Comparison of ENCODE assay signal across 19 cellular contexts in the genomic region with DNA sequence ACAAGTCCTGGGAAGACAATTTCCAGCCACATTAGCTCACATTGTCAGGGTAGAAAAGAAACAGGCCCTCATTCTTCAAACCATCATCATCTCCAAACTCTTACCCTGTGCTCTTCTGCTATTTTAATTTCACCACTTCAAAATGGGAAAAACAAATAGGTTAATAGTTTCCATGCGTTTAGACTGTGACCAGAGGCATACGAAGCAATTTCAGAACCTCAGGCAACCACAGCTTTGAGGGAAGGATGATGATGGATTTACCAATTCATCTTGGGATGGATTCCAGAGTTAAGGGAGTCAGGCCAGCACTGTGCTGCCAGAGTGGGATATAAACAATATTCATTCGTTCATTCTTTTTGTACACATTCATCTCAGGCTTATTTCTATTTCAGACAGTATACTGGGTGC.
A peak's percentile ranks its signal among the peaks of the same experiment; 100 is the strongest.
DNase-seq lines count a peak whose midpoint lies in the region; ATAC-seq lines count a peak whose summit lies in the region.
"Had no signal": no experiment of that assay in that cellular context is flagged by ENCODE, and none has a peak within 500 bp of the region (broad histone marks: within the 10 kb centered on the region; RNA-seq: fewer than 3 reads in every experiment).

No MANE protein-coding gene starts in this region.

- peak; percentile 86 for DNase-seq in EH (ENCODE audit: low read depth)
- peak; percentile 91 for DNase-seq in amniotic epithelial cell (ENCODE audit: low read depth)
- peak; percentile 74 for DNase-seq in fibroblast of the conjunctiva (ENCODE audit: low read depth)
- DNase-seq in skeletal muscle cell (ENCODE audit: low read depth): peak; percentile 60
- DNase-seq in islet precursor cell: no peak
- no peak for DNase-seq in 8988T
- no peak for DNase-seq in NCI-H2081 (lab: John Stamatoyannopoulos, UW)
- DNase-seq: activated CD4-positive, alpha-beta T cell treated with anti-CD3 and anti-CD28 coated beads for 48 hours; activated effector memory CD4-positive, alpha-beta T cell treated with Interleukin-2 at 50 U/mL for 16 hours; anterior cingulate cortex; GOT3; immature natural killer cell; naive B cell; NCI-H187; stimulated activated CD4-positive, alpha-beta T cell treated with anti-CD3 and anti-CD28 coated beads, Interleukin-2, amount 100 ng/mL, for 48 hours had no signal

- no peak for ATAC-seq in HG02870 (IDR thresholded peaks at IDR 0.05; ENCODE audit: unreplicated experiment)

- H3K4me3 ChIP-seq in skeletal muscle cell (ENCODE audit: low read depth, low read length): no peak overlapping the region
- H3K4me3 ChIP-seq: BLaER1 treated with 17β-estradiol and CSF1 and Interleukin-3, amounts not matched to agents 10 nM and 100 nM; lung; vagina had no signal

Comparison
In these comparisons a context has a peak if more than half of its experiments do, and no peak if none do; other contexts are left out.
1. DNase-seq: peak in EH (single experiment), amniotic epithelial cell (single experiment), fibroblast of the conjunctiva (single experiment) and skeletal muscle cell (single experiment); none in islet precursor cell (single experiment), 8988T (single experiment) and NCI-H2081 (0 of 2).